In genomic region chr1:156822680-156823079, GRCh38 we compare ENCODE assay signal across 23 cellular contexts. TPM values are rescaled to one million over a fixed set of nuclear protein-coding genes. Genes with fewer than 3 reads are reported as not detected.
DNase-seq lines count a peak whose midpoint lies in the region; ATAC-seq, FAIRE-seq and TF ChIP-seq lines count a peak whose summit lies in the region.
"Had no signal": no experiment of that assay in that cellular context is flagged by ENCODE, and none has a peak within 500 bp of the region (broad histone marks: within the 10 kb centered on the region; RNA-seq: fewer than 3 reads in every experiment).

No MANE protein-coding gene starts in this region.

- no peak for TF ChIP-seq CTCF in K562 (IDR thresholded peaks at IDR 0.05 in 2 of 3, conservative IDR thresholded peaks at IDR 0.05 in 1 of 3; ENCODE audit: insufficient read depth in 2 of 3, low read depth in 1 of 3, low read length in 3 of 3)
- no peak for TF ChIP-seq CTCF in lower lobe of right lung (IDR thresholded peaks at IDR 0.05)

- TF ChIP-seq RAD21 in K562 (CRISPR knock-in tag; conservative IDR thresholded peaks at IDR 0.05 in 1 of 2, IDR thresholded peaks at IDR 0.05 in 1 of 2) = no peak

- TF ChIP-seq POLR2A in K562 (conservative IDR thresholded peaks at IDR 0.05) = no peak

- no peak for ATAC-seq in activated T-cell treated with anti-CD3 and anti-CD28 coated beads, Interleukin-2, amount 50 U/mL, for 4 hours
- ATAC-seq in K562 = no peak
- ATAC-seq in stimulated activated naive CD8-positive, alpha-beta T cell treated with anti-CD3 and anti-CD28 coated beads, Interleukin-15, Interleukin-2, amounts not matched to agents 100 U/mL and 50 U/mL, for 24 hours = peak; percentile 34
- ATAC-seq in lower lobe of right lung = no peak
- no peak for ATAC-seq in GM18498 (IDR thresholded peaks at IDR 0.05; ENCODE audit: unreplicated experiment)
- ATAC-seq in GM19463 (IDR thresholded peaks at IDR 0.05; ENCODE audit: unreplicated experiment) = no peak

- peak; percentile 8 for DNase-seq in activated T-cell treated with anti-CD3 and anti-CD28 coated beads, Interleukin-2, amount 50 U/mL, for 24 hours
- no peak for DNase-seq in activated T-cell treated with anti-CD3 and anti-CD28 coated beads, Interleukin-2, amount 50 U/mL, for 4 hours
- no peak for DNase-seq in activated T-helper 1 cell treated with anti-CD3 and anti-CD28 coated beads, Interleukin-12 subunit alpha, Interleukin-12 subunit beta, Interleukin-2, Interleukin-4 antibody, amounts not matched to agents 30 ng/mL and 10 ng/mL and 1 ng/mL, durations not matched to agents 14 hours and 24 hours and 36 hours (ENCODE audit: low spot score)
- DNase-seq in K562 (ENCODE audit: extremely low read depth in 1 of 4, low spot score in 3 of 4) (no peak), lower lobe of right lung (no peak)
- DNase-seq in stimulated activated naive CD8-positive, alpha-beta T cell treated with anti-CD3 and anti-CD28 coated beads, Interleukin-15, Interleukin-2, amounts not matched to agents 100 U/mL and 50 U/mL, for 24 hours = no peak
- DNase-seq: BE2C, GF-D8, Karpas-422, MV-4-11, NCI-H1417, NCI-H1694 treated with DMSO at 0.1 percent for 48 hours, NCI-H2081 treated with DMSO at 0.1 percent for 48 hours, NCI-H2171 treated with DMSO at 0.1 percent for 48 hours, NCI-H524 treated with DMSO at 0.1 percent for 48 hours, NCI-H82, Peyer's patch had no signal

- H3K27ac ChIP-seq in K562 (ENCODE audit: extremely low read depth, low read depth, low read length) (no peak overlapping the region), lower lobe of right lung (no peak overlapping the region)
- H3K27ac ChIP-seq: A549, Peyer's patch had no signal

- no TSS peak for BruUV-seq in K562 (replicated peaks; lab: Mats Ljungman, UMichigan)

- H2AFZ ChIP-seq in K562 (ENCODE audit: low read depth, low read length) = peak overlapping the region; percentile 33; the same call in 1 of the 2 replicates

- peaks cover 45% of the 10 kb centered on the region for H3K4me1 Mint-ChIP-seq in activated T-cell treated with anti-CD3 and anti-CD28 coated beads, Interleukin-2, amount 50 U/mL, for 24 hours (ENCODE audit: low read depth)
- peaks cover 27% of the 10 kb centered on the region for H3K4me1 Mint-ChIP-seq in activated T-cell treated with anti-CD3 and anti-CD28 coated beads, Interleukin-2, amount 50 U/mL, for 4 hours (ENCODE audit: low read depth)
- H3K4me1 Mint-ChIP-seq in activated T-helper 1 cell treated with anti-CD3 and anti-CD28 coated beads, Interleukin-12 subunit alpha, Interleukin-12 subunit beta, Interleukin-2, Interleukin-4 antibody, amounts not matched to agents 30 ng/mL and 10 ng/mL and 1 ng/mL, durations not matched to agents 14 hours and 24 hours and 36 hours (ENCODE audit: low read depth) = peaks cover 57% of the 10 kb centered on the region

- no peaks in the 10 kb centered on the region for H3K36me3 ChIP-seq in K562 (ENCODE audit: control insufficient read depth, insufficient read depth, low read length)
- no peaks in the 10 kb centered on the region for H3K36me3 ChIP-seq in lower lobe of right lung
- H3K36me3 ChIP-seq: BE2C, Peyer's patch had no signal

- no peaks in the 10 kb centered on the region; a peak in 1 of 5 replicates for H3K4me1 ChIP-seq in K562 (replicated peaks in 1 of 2; ENCODE audit: control insufficient read depth in 2 of 2, insufficient read depth in 2 of 2, low read length in 2 of 2)
- H3K4me1 ChIP-seq in lower lobe of right lung = no peaks in the 10 kb centered on the region
- H3K4me1 ChIP-seq: A549, BE2C, Peyer's patch had no signal

- H3K79me2 ChIP-seq in K562 (ENCODE audit: control insufficient read depth, insufficient read depth, low read length) = no peaks in the 10 kb centered on the region

- no peak overlapping the region for H3K4me3 Mint-ChIP-seq in activated T-cell treated with anti-CD3 and anti-CD28 coated beads, Interleukin-2, amount 50 U/mL, for 24 hours
- no peak overlapping the region for H3K4me3 Mint-ChIP-seq in activated T-cell treated with anti-CD3 and anti-CD28 coated beads, Interleukin-2, amount 50 U/mL, for 4 hours
- H3K4me3 Mint-ChIP-seq in activated T-helper 1 cell treated with anti-CD3 and anti-CD28 coated beads, Interleukin-12 subunit alpha, Interleukin-12 subunit beta, Interleukin-2, Interleukin-4 antibody, amounts not matched to agents 30 ng/mL and 10 ng/mL and 1 ng/mL, durations not matched to agents 14 hours and 24 hours and 36 hours = peak overlapping the region; percentile 30
- H3K4me3 Mint-ChIP-seq: IgD-negative memory B cell had no signal

- WGBS in K562 (ENCODE audit: insufficient coverage, low coverage, missing lambda C conversion rate) = 0% methylated on average over 1 of the region's 1 CpG

- POLR2A ChIA-PET in K562 (lab: Yijun Ruan, JAX) = interaction anchor here (0.6 to 1.3 kb wide), 3 partner anchors 33 to 242 kb away, joined by 3 to 4 read pairs (median 4); no protein-coding TSS in a partner anchor

- H3K36me3 Mint-ChIP-seq in activated T-cell treated with anti-CD3 and anti-CD28 coated beads, Interleukin-2, amount 50 U/mL, for 24 hours (ENCODE audit: low read depth) = no peaks in the 10 kb centered on the region
- no peaks in the 10 kb centered on the region for H3K36me3 Mint-ChIP-seq in activated T-cell treated with anti-CD3 and anti-CD28 coated beads, Interleukin-2, amount 50 U/mL, for 4 hours (ENCODE audit: insufficient read depth)
- peaks cover 5% of the 10 kb centered on the region for H3K36me3 Mint-ChIP-seq in activated T-helper 1 cell treated with anti-CD3 and anti-CD28 coated beads, Interleukin-12 subunit alpha, Interleukin-12 subunit beta, Interleukin-2, Interleukin-4 antibody, amounts not matched to agents 30 ng/mL and 10 ng/mL and 1 ng/mL, durations not matched to agents 14 hours and 24 hours and 36 hours (ENCODE audit: low read depth)
- H3K36me3 Mint-ChIP-seq: IgD-negative memory B cell had no signal

- no peaks in the 10 kb centered on the region for H4K20me1 ChIP-seq in K562 (replicated peaks; ENCODE audit: control insufficient read depth, insufficient read depth, low read length)

- peaks cover 13% of the 10 kb centered on the region for H3K9me3 Mint-ChIP-seq in activated T-cell treated with anti-CD3 and anti-CD28 coated beads, Interleukin-2, amount 50 U/mL, for 24 hours
- no peaks in the 10 kb centered on the region for H3K9me3 Mint-ChIP-seq in activated T-cell treated with anti-CD3 and anti-CD28 coated beads, Interleukin-2, amount 50 U/mL, for 4 hours
- H3K9me3 Mint-ChIP-seq in activated T-helper 1 cell treated with anti-CD3 and anti-CD28 coated beads, Interleukin-12 subunit alpha, Interleukin-12 subunit beta, Interleukin-2, Interleukin-4 antibody, amounts not matched to agents 30 ng/mL and 10 ng/mL and 1 ng/mL, durations not matched to agents 14 hours and 24 hours and 36 hours = peaks cover 9% of the 10 kb centered on the region
- H3K9me3 Mint-ChIP-seq: IgD-negative memory B cell had no signal

- H3K9ac ChIP-seq in K562 (ENCODE audit: insufficient read depth in 1 of 2, low read depth in 2 of 2, low read length in 2 of 2) = no peak overlapping the region

- H3K4me2 ChIP-seq in K562 (ENCODE audit: insufficient read depth, low read length) = no peak overlapping the region
- H3K4me2 ChIP-seq: A549 had no signal

- no peak overlapping the region for H3K4me3 ChIP-seq in K562
- no peak overlapping the region for H3K4me3 ChIP-seq in lower lobe of right lung
- H3K4me3 ChIP-seq: A549, Peyer's patch had no signal

- in situ Hi-C loops in K562 (cut with MboI) = no loop called here

- peak overlapping the region; percentile 57 for H3K27ac Mint-ChIP-seq in activated T-cell treated with anti-CD3 and anti-CD28 coated beads, Interleukin-2, amount 50 U/mL, for 24 hours
- peak overlapping the region; percentile 69 for H3K27ac Mint-ChIP-seq in activated T-helper 1 cell treated with anti-CD3 and anti-CD28 coated beads, Interleukin-12 subunit alpha, Interleukin-12 subunit beta, Interleukin-2, Interleukin-4 antibody, amounts not matched to agents 30 ng/mL and 10 ng/mL and 1 ng/mL, durations not matched to agents 14 hours and 24 hours and 36 hours
- H3K27ac Mint-ChIP-seq: IgD-negative memory B cell had no signal

- no peak for FAIRE-seq in K562 (lab: Jason Lieb, UNC)
- FAIRE-seq: A549, H54 had no signal

- intact Hi-C loops in activated T-helper 1 cell treated with anti-CD3 and anti-CD28 coated beads, Interleukin-12 subunit alpha, Interleukin-12 subunit beta, Interleukin-2, Interleukin-4 antibody, amounts not matched to agents 30 ng/mL and 10 ng/mL and 1 ng/mL, durations not matched to agents 14 hours and 24 hours and 36 hours (cut with micrococcal nuclease) = loop anchor here (1.0 kb wide), 1 partner anchor 8 kb away; no protein-coding TSS in a partner anchor
- intact Hi-C loops in K562 (cut with micrococcal nuclease) = no loop called here
- intact Hi-C loops in lower lobe of right lung (cut with DNase I) = no loop called here

- H3K9me3 ChIP-seq in K562 (replicated peaks; ENCODE audit: control insufficient read depth, insufficient read depth, low read depth, low read length) (no peaks in the 10 kb centered on the region), lower lobe of right lung (no peaks in the 10 kb centered on the region)
- H3K9me3 ChIP-seq: A549, BE2C, Peyer's patch had no signal

- H3K27me3 ChIP-seq in K562 (ENCODE audit: control insufficient read depth in 2 of 2, insufficient read depth in 2 of 2, low read length in 2 of 2) (peaks cover 10 to 16% of the 10 kb centered on the region in 2 experiments; a peak in 3 of 5 replicates), lower lobe of right lung (ENCODE audit: low read depth) (no peaks in the 10 kb centered on the region)
- H3K27me3 ChIP-seq: BE2C, Peyer's patch had no signal

- no peak for TF ChIP-seq EP300 in K562 (IDR thresholded peaks at IDR 0.05; ENCODE audit: low read length)

- CTCF ChIA-PET in K562 (lab: Yijun Ruan, JAX; ENCODE audit: low intra/inter-chr PET ratio) = no interaction called here

- H3K9me1 ChIP-seq in K562 (ENCODE audit: control insufficient read depth, insufficient read depth, low read length) = no peaks in the 10 kb centered on the region

- H3K27me3 Mint-ChIP-seq in activated T-cell treated with anti-CD3 and anti-CD28 coated beads, Interleukin-2, amount 50 U/mL, for 24 hours = no peaks in the 10 kb centered on the region
- no peaks in the 10 kb centered on the region for H3K27me3 Mint-ChIP-seq in activated T-cell treated with anti-CD3 and anti-CD28 coated beads, Interleukin-2, amount 50 U/mL, for 4 hours (ENCODE audit: low read depth)
- H3K27me3 Mint-ChIP-seq in activated T-helper 1 cell treated with anti-CD3 and anti-CD28 coated beads, Interleukin-12 subunit alpha, Interleukin-12 subunit beta, Interleukin-2, Interleukin-4 antibody, amounts not matched to agents 30 ng/mL and 10 ng/mL and 1 ng/mL, durations not matched to agents 14 hours and 24 hours and 36 hours (ENCODE audit: insufficient read depth) = no peaks in the 10 kb centered on the region
- H3K27me3 Mint-ChIP-seq: IgD-negative memory B cell had no signal

RNA-seq across cellular contexts. Expression of gene SH2D2A, which starts 6.0 kb away (rescaled TPM):
- 100 to 1,000 TPM; 200 to 245 (median 214) TPM for total RNA-seq in activated T-cell treated with anti-CD3 and anti-CD28 coated beads, Interleukin-2, amount 50 U/mL, for 4 hours
- total RNA-seq in activated T-helper 1 cell treated with anti-CD3 and anti-CD28 coated beads, Interleukin-12 subunit alpha, Interleukin-12 subunit beta, Interleukin-2, Interleukin-4 antibody, amounts not matched to agents 30 ng/mL and 10 ng/mL and 1 ng/mL, durations not matched to agents 14 hours and 24 hours and 36 hours = 283 and 286 TPM in 2 replicates
- total RNA-seq in K562 (2011; cell fraction: chromatin; rRNA removed; ENCODE audit: low replicate concordance) = 15.3 and 26.9 TPM in 2 replicates
- 16.2 and 18.2 TPM in 2 replicates for total RNA-seq in K562 (2011; cell fraction: nucleolus; rRNA removed)
- 20.7 and 27.8 TPM in 2 replicates for total RNA-seq in K562 (2011; cell fraction: nucleoplasm; rRNA removed)
- total RNA-seq in K562 (2014; rRNA removed) (27.7 and 36.0 TPM in 2 replicates), K562 (2014; rRNA removed; fragmentation: Illumina TruSeq; extraction: Trizol) (4.8 and 6.9 TPM in 2 replicates), K562 (2015; rRNA removed; fragmentation: Illumina TruSeq; extraction: Trizol) (6.3 and 8.4 TPM in 2 replicates), K562 (2021) (33.6 TPM in 2 replicates), lower lobe of right lung (3.5 TPM)
- polyA plus RNA-seq in K562 (2011; rRNA removed) (5.7 and 9.7 TPM in 2 replicates), K562 (2014; fragmentation: Illumina TruSeq; extraction: Trizol) (20.0 and 21.2 TPM in 2 replicates), K562 (2014; fragmentation: Nextera tagmentation; extraction: Ambion mirVana) (1 to 10 TPM in 1 of 2 experiments, under 1 TPM in 1; 0.89 to 1.1 TPM), K562 (2014; rRNA removed) (20.8 and 21.4 TPM in 2 replicates)
- 12.6 and 29.0 TPM in 2 replicates for polyA plus RNA-seq in K562 (2011; cell fraction: cytosol; rRNA removed)
- polyA plus RNA-seq in K562 (2011; cell fraction: nucleus; rRNA removed) = 10.6 and 25.9 TPM in 2 replicates
- 30.7 and 34.5 TPM in 2 replicates for polyA plus RNA-seq in K562 (2012)
- 2.2 and 4.8 TPM in 2 replicates for polyA minus RNA-seq in K562 (2011; rRNA and poly(A)+ RNA removed)
- 11.6 and 16.2 TPM in 2 replicates for polyA minus RNA-seq in K562 (2011; cell fraction: cytosol; rRNA and poly(A)+ RNA removed)
- 10.4 and 13.3 TPM in 2 replicates for polyA minus RNA-seq in K562 (2011; cell fraction: nucleus; rRNA and poly(A)+ RNA removed)

RNA-seq across cellular contexts. Expression of gene INSRR, which starts 36.2 kb away (rescaled TPM):
- total RNA-seq in activated T-cell treated with anti-CD3 and anti-CD28 coated beads, Interleukin-2, amount 50 U/mL, for 4 hours = under 1 TPM in 1 of 3 donors, not detected in 2; 0.11 TPM
- total RNA-seq in activated T-helper 1 cell treated with anti-CD3 and anti-CD28 coated beads, Interleukin-12 subunit alpha, Interleukin-12 subunit beta, Interleukin-2, Interleukin-4 antibody, amounts not matched to agents 30 ng/mL and 10 ng/mL and 1 ng/mL, durations not matched to agents 14 hours and 24 hours and 36 hours = 0.65 and 0.78 TPM in 2 replicates
- 0.14 and 1.6 TPM in 2 replicates for total RNA-seq in K562 (2011; cell fraction: chromatin; rRNA removed; ENCODE audit: low replicate concordance)
- total RNA-seq in K562 (2011; cell fraction: nucleolus; rRNA removed) = 0.66 and 0.67 TPM in 2 replicates
- total RNA-seq in K562 (2011; cell fraction: nucleoplasm; rRNA removed) = 0.44 and 0.46 TPM in 2 replicates
- total RNA-seq in K562 (2014; rRNA removed) (0.08 TPM in 1 of 2 replicates, not detected in the other), K562 (2014; rRNA removed; fragmentation: Illumina TruSeq; extraction: Trizol) (0.04 TPM in 1 of 2 replicates, not detected in the other), K562 (2015; rRNA removed; fragmentation: Illumina TruSeq; extraction: Trizol) (0.04 and 0.07 TPM in 2 replicates), K562 (2021) (0.18 TPM in 2 replicates), lower lobe of right lung (not detected)
- polyA plus RNA-seq in K562 (2011; rRNA removed) (0.06 and 0.07 TPM in 2 replicates), K562 (2014; fragmentation: Illumina TruSeq; extraction: Trizol) (0.03 and 0.06 TPM in 2 replicates), K562 (2014; fragmentation: Nextera tagmentation; extraction: Ambion mirVana) (not detected), K562 (2014; rRNA removed) (0.07 and 0.12 TPM in 2 replicates)
- polyA plus RNA-seq in K562 (2011; cell fraction: cytosol; rRNA removed) = 0.04 and 0.16 TPM in 2 replicates
- polyA plus RNA-seq in K562 (2011; cell fraction: nucleus; rRNA removed) = 0.44 and 1.7 TPM in 2 replicates
- polyA plus RNA-seq in K562 (2012) = 0.25 and 0.83 TPM in 2 replicates
- 0.09 and 0.21 TPM in 2 replicates for polyA minus RNA-seq in K562 (2011; rRNA and poly(A)+ RNA removed)
- not detected in 2 replicates for polyA minus RNA-seq in K562 (2011; cell fraction: cytosol; rRNA and poly(A)+ RNA removed)
- polyA minus RNA-seq in K562 (2011; cell fraction: nucleus; rRNA and poly(A)+ RNA removed) = 0.33 and 0.81 TPM in 2 replicates
- total RNA-seq: M059J, Peyer's patch had no signal
- polyA plus RNA-seq: A549, IgD-negative memory B cell had no signal

RNA-seq across cellular contexts. Expression of gene NTRK1, which starts 38.0 kb away (rescaled TPM):
- total RNA-seq in activated T-cell treated with anti-CD3 and anti-CD28 coated beads, Interleukin-2, amount 50 U/mL, for 4 hours = 1 to 10 TPM in 2 of 3 donors, under 1 TPM in 1; 0.55 to 2.4 (median 1.8) TPM
- total RNA-seq in activated T-helper 1 cell treated with anti-CD3 and anti-CD28 coated beads, Interleukin-12 subunit alpha, Interleukin-12 subunit beta, Interleukin-2, Interleukin-4 antibody, amounts not matched to agents 30 ng/mL and 10 ng/mL and 1 ng/mL, durations not matched to agents 14 hours and 24 hours and 36 hours = 49.1 and 49.8 TPM in 2 replicates
- 54.2 and 208 TPM in 2 replicates for total RNA-seq in K562 (2011; cell fraction: chromatin; rRNA removed; ENCODE audit: low replicate concordance)
- 116 and 182 TPM in 2 replicates for total RNA-seq in K562 (2011; cell fraction: nucleolus; rRNA removed)
- 78.5 and 79.4 TPM in 2 replicates for total RNA-seq in K562 (2011; cell fraction: nucleoplasm; rRNA removed)
- total RNA-seq in K562 (2014; rRNA removed) (22.4 and 23.1 TPM in 2 replicates), K562 (2014; rRNA removed; fragmentation: Illumina TruSeq; extraction: Trizol) (3.3 and 4.8 TPM in 2 replicates), K562 (2015; rRNA removed; fragmentation: Illumina TruSeq; extraction: Trizol) (4.0 and 4.2 TPM in 2 replicates), K562 (2021) (28.0 and 30.0 TPM in 2 replicates), lower lobe of right lung (1.9 TPM)
- polyA plus RNA-seq in K562 (2011; rRNA removed) (18.2 and 21.5 TPM in 2 replicates), K562 (2014; fragmentation: Illumina TruSeq; extraction: Trizol) (7.9 and 16.1 TPM in 2 replicates), K562 (2014; fragmentation: Nextera tagmentation; extraction: Ambion mirVana) (1 to 10 TPM in 1 of 2 experiments, under 1 TPM in 1; 0.46 to 2.3 TPM), K562 (2014; rRNA removed) (23.3 and 26.2 TPM in 2 replicates)
- 16.8 and 66.3 TPM in 2 replicates for polyA plus RNA-seq in K562 (2011; cell fraction: cytosol; rRNA removed)
- 93.6 and 258 TPM in 2 replicates for polyA plus RNA-seq in K562 (2011; cell fraction: nucleus; rRNA removed)
- polyA plus RNA-seq in K562 (2012) = 23.1 and 95.0 TPM in 2 replicates
- polyA minus RNA-seq in K562 (2011; rRNA and poly(A)+ RNA removed) = 5.4 and 15.6 TPM in 2 replicates
- 13.1 and 24.5 TPM in 2 replicates for polyA minus RNA-seq in K562 (2011; cell fraction: cytosol; rRNA and poly(A)+ RNA removed)
- polyA minus RNA-seq in K562 (2011; cell fraction: nucleus; rRNA and poly(A)+ RNA removed) = 19.4 and 42.9 TPM in 2 replicates
- total RNA-seq: M059J had no signal
- polyA plus RNA-seq: IgD-negative memory B cell had no signal

RNA-seq across cellular contexts. Expression of gene PRCC, which starts 55.3 kb away (rescaled TPM):
- total RNA-seq in activated T-cell treated with anti-CD3 and anti-CD28 coated beads, Interleukin-2, amount 50 U/mL, for 4 hours = 100 to 1,000 TPM; 108 to 111 (median 111) TPM
- total RNA-seq in activated T-helper 1 cell treated with anti-CD3 and anti-CD28 coated beads, Interleukin-12 subunit alpha, Interleukin-12 subunit beta, Interleukin-2, Interleukin-4 antibody, amounts not matched to agents 30 ng/mL and 10 ng/mL and 1 ng/mL, durations not matched to agents 14 hours and 24 hours and 36 hours = 117 TPM in 2 replicates
- 111 and 116 TPM in 2 replicates for total RNA-seq in K562 (2011; cell fraction: chromatin; rRNA removed; ENCODE audit: low replicate concordance)
- total RNA-seq in K562 (2011; cell fraction: nucleolus; rRNA removed) = 71.5 and 89.1 TPM in 2 replicates
- 86.8 and 90.6 TPM in 2 replicates for total RNA-seq in K562 (2011; cell fraction: nucleoplasm; rRNA removed)
- total RNA-seq in K562 (2014; rRNA removed) (51.0 and 86.2 TPM in 2 replicates), K562 (2014; rRNA removed; fragmentation: Illumina TruSeq; extraction: Trizol) (32.1 and 35.1 TPM in 2 replicates), K562 (2015; rRNA removed; fragmentation: Illumina TruSeq; extraction: Trizol) (35.8 and 41.1 TPM in 2 replicates), K562 (2021) (85.3 and 89.5 TPM in 2 replicates), lower lobe of right lung (51.9 TPM)
- polyA plus RNA-seq in K562 (2011; rRNA removed) (38.8 and 70.2 TPM in 2 replicates), K562 (2014; fragmentation: Illumina TruSeq; extraction: Trizol) (133 and 201 TPM in 2 replicates), K562 (2014; fragmentation: Nextera tagmentation; extraction: Ambion mirVana) (10 to 100 TPM; 23.9 to 25.5 TPM), K562 (2014; rRNA removed) (53.6 and 68.0 TPM in 2 replicates)
- polyA plus RNA-seq in K562 (2011; cell fraction: cytosol; rRNA removed) = 75.7 and 85.5 TPM in 2 replicates
- polyA plus RNA-seq in K562 (2011; cell fraction: nucleus; rRNA removed) = 64.3 and 89.5 TPM in 2 replicates
- 58.6 and 81.0 TPM in 2 replicates for polyA plus RNA-seq in K562 (2012)
- polyA minus RNA-seq in K562 (2011; rRNA and poly(A)+ RNA removed) = 66.4 and 76.9 TPM in 2 replicates
- polyA minus RNA-seq in K562 (2011; cell fraction: cytosol; rRNA and poly(A)+ RNA removed) = 41.1 and 58.4 TPM in 2 replicates
- polyA minus RNA-seq in K562 (2011; cell fraction: nucleus; rRNA and poly(A)+ RNA removed) = 21.8 and 33.0 TPM in 2 replicates
